ENCODE assay signal across 23 cellular contexts in genomic region chr10:381805-382204, GRCh38.
DNase-seq lines count a peak whose midpoint lies in the region; ATAC-seq and TF ChIP-seq lines count a peak whose summit lies in the region.
"Had no signal": no experiment of that assay in that cellular context is flagged by ENCODE, and none has a peak within 500 bp of the region (broad histone marks: within the 10 kb centered on the region; RNA-seq: fewer than 3 reads in every experiment).

No MANE protein-coding gene starts in this region.

- CTCF ChIA-PET in T-cell (lab: Charles Lee), result no interaction called here

- H3K27me3 ChIP-seq in lower lobe of right lung (ENCODE audit: low read depth), result no peaks in the 10 kb centered on the region
- H3K27me3 ChIP-seq: BLaER1 treated with 17β-estradiol and CSF1 and Interleukin-3, amounts not matched to agents 10 nM and 100 nM; uterus had no signal

- no peak overlapping the region for H3K27ac ChIP-seq in lower lobe of right lung
- H3K27ac ChIP-seq: A549; BLaER1 treated with 17β-estradiol and CSF1 and Interleukin-3, amounts not matched to agents 10 nM and 100 nM; epithelial cell of prostate; left ventricle myocardium inferior; RWPE1; uterus had no signal

- H3K4me1 ChIP-seq in lower lobe of right lung, result no peaks in the 10 kb centered on the region
- H3K4me1 ChIP-seq: A549, uterus had no signal

- intact Hi-C loops in lower lobe of right lung (cut with DNase I), result no loop called here

- H3K36me3 Mint-ChIP-seq in activated T-cell treated with anti-CD3 and anti-CD28 coated beads, Interleukin-2, amount 50 U/mL, for 4 hours (ENCODE audit: insufficient read depth), result peaks cover 9% of the 10 kb centered on the region
- H3K36me3 Mint-ChIP-seq in T-cell, result peaks cover 37% of the 10 kb centered on the region
- peaks cover 10% of the 10 kb centered on the region for H3K36me3 Mint-ChIP-seq in stimulated activated memory B cell treated with anti-CD40 and anti-IgM and Interleukin-4, amounts not matched to agents 10 μg/mL and 1 μg/mL and 100 μg/mL, for 72 hours

- peaks cover 13% of the 10 kb centered on the region for H3K4me1 Mint-ChIP-seq in activated T-cell treated with anti-CD3 and anti-CD28 coated beads, Interleukin-2, amount 50 U/mL, for 4 hours (ENCODE audit: low read depth)
- H3K4me1 Mint-ChIP-seq in T-cell, result peaks cover 20 to 21% (median 21%) of the 10 kb centered on the region in 3 donors
- H3K4me1 Mint-ChIP-seq in stimulated activated memory B cell treated with anti-CD40 and anti-IgM and Interleukin-4, amounts not matched to agents 10 μg/mL and 1 μg/mL and 100 μg/mL, for 72 hours, result peaks cover 6% of the 10 kb centered on the region

- H3K4me3 ChIP-seq in lower lobe of right lung, result no peak overlapping the region
- H3K4me3 ChIP-seq: A549; BLaER1 treated with 17β-estradiol and CSF1 and Interleukin-3, amounts not matched to agents 10 nM and 100 nM; left ventricle myocardium inferior; uterus had no signal

- peaks cover 6% of the 10 kb centered on the region for H3K9me3 Mint-ChIP-seq in activated T-cell treated with anti-CD3 and anti-CD28 coated beads, Interleukin-2, amount 50 U/mL, for 4 hours
- peaks cover 0 to 4% (median 4%) of the 10 kb centered on the region in 3 donors for H3K9me3 Mint-ChIP-seq in T-cell
- H3K9me3 Mint-ChIP-seq in stimulated activated memory B cell treated with anti-CD40 and anti-IgM and Interleukin-4, amounts not matched to agents 10 μg/mL and 1 μg/mL and 100 μg/mL, for 72 hours, result peaks cover 3% of the 10 kb centered on the region
- H3K9me3 Mint-ChIP-seq: dendritic cell treated with granulocyte-macrophage colony-stimulating factor and Interleukin-4, amounts not matched to agents 40 ng/mL and 50 ng/mL, for 4 days had no signal

- peak overlapping the region; percentile 76 to 81 for H3K27ac Mint-ChIP-seq in T-cell
- H3K27ac Mint-ChIP-seq in stimulated activated memory B cell treated with anti-CD40 and anti-IgM and Interleukin-4, amounts not matched to agents 10 μg/mL and 1 μg/mL and 100 μg/mL, for 72 hours, result no peak overlapping the region
- H3K27ac Mint-ChIP-seq: dendritic cell treated with granulocyte-macrophage colony-stimulating factor and Interleukin-4, amounts not matched to agents 40 ng/mL and 50 ng/mL, for 4 days had no signal

- peaks cover 66% of the 10 kb centered on the region for H3K36me3 ChIP-seq in lower lobe of right lung
- H3K36me3 ChIP-seq: uterus had no signal

- no peaks in the 10 kb centered on the region for H3K27me3 Mint-ChIP-seq in activated T-cell treated with anti-CD3 and anti-CD28 coated beads, Interleukin-2, amount 50 U/mL, for 4 hours (ENCODE audit: low read depth)
- no peaks in the 10 kb centered on the region for H3K27me3 Mint-ChIP-seq in T-cell
- H3K27me3 Mint-ChIP-seq in stimulated activated memory B cell treated with anti-CD40 and anti-IgM and Interleukin-4, amounts not matched to agents 10 μg/mL and 1 μg/mL and 100 μg/mL, for 72 hours, result peaks cover 19% of the 10 kb centered on the region

- ATAC-seq in activated T-cell treated with anti-CD3 and anti-CD28 coated beads, Interleukin-2, amount 50 U/mL, for 4 hours, result peak in 1 of 2 donors; percentile 41
- peak in 2 of 4 experiments; percentile 63 to 77 for ATAC-seq in T-cell (replicated peaks in 1 of 4)
- ATAC-seq in stimulated activated memory B cell treated with anti-CD40 and anti-IgM and Interleukin-4, amounts not matched to agents 10 μg/mL and 1 μg/mL and 100 μg/mL, for 72 hours, result peak; percentile 61
- no peak for ATAC-seq in lower lobe of right lung
- ATAC-seq: A549 had no signal

- TF ChIP-seq CTCF in lower lobe of right lung (IDR thresholded peaks at IDR 0.05), result no peak

- no peaks in the 10 kb centered on the region for H3K9me3 ChIP-seq in lower lobe of right lung
- H3K9me3 ChIP-seq: A549, left ventricle myocardium inferior, SK-N-SH, uterus had no signal

- no peak for DNase-seq in activated T-cell treated with anti-CD3 and anti-CD28 coated beads, Interleukin-2, amount 50 U/mL, for 4 hours
- DNase-seq in activated T-cell treated with anti-CD3 and anti-CD28 coated beads for 4 hours (no peak), T-cell (peak in 13 of 34 experiments; percentile 3 to 42 (median 13)), NCI-H2081 treated with DMSO at 0.1 percent for 48 hours (lab: John Stamatoyannopoulos, UW) (no peak), NCI-H82 treated with DMSO at 0.1 percent for 48 hours (lab: John Stamatoyannopoulos, UW; ENCODE audit: unreplicated experiment) (no peak), lower lobe of right lung (no peak)
- DNase-seq in central memory CD4-positive, alpha-beta T cell, result peak; percentile 25
- DNase-seq: activated CD4-positive, CD25-positive, alpha-beta regulatory T cell treated with anti-CD3 and anti-CD28 coated beads, Interleukin-2, amount 50 U/mL, for 72 hours; amniotic stem cell; foreskin fibroblast; IMR-90; left ventricle myocardium inferior; NCI-H1417 treated with DMSO at 0.1 percent for 48 hours; NCI-H524; SK-N-SH; substantia nigra; uterus had no signal

- POLR2A ChIA-PET in T-cell (lab: Charles Lee), result no interaction called here

- peak overlapping the region; percentile 19 for H3K4me3 Mint-ChIP-seq in activated T-cell treated with anti-CD3 and anti-CD28 coated beads, Interleukin-2, amount 50 U/mL, for 4 hours
- H3K4me3 Mint-ChIP-seq in T-cell, result peak overlapping the region in 2 of 3 donors; percentile 22 to 41
- no peak overlapping the region for H3K4me3 Mint-ChIP-seq in stimulated activated memory B cell treated with anti-CD40 and anti-IgM and Interleukin-4, amounts not matched to agents 10 μg/mL and 1 μg/mL and 100 μg/mL, for 72 hours
- H3K4me3 Mint-ChIP-seq: dendritic cell treated with granulocyte-macrophage colony-stimulating factor and Interleukin-4, amounts not matched to agents 40 ng/mL and 50 ng/mL, for 4 days had no signal
